Comparison of ENCODE assay signal across 19 cellular contexts in genomic region chr17:2210726-2211125, GRCh38.
"Had no signal": no experiment of that assay in that cellular context is flagged by ENCODE, and none has a peak within 500 bp of the region (broad histone marks: within the 10 kb centered on the region; RNA-seq: fewer than 3 reads in every experiment).

No MANE protein-coding gene starts in this region.

- DNase-seq: activated CD4-positive, alpha-beta T cell treated with anti-CD3 and anti-CD28 coated beads for 1 hour; activated CD4-positive, alpha-beta T cell treated with anti-CD3 and anti-CD28 coated beads, Interleukin-2, amount 50 U/mL, for 4 hours; activated gamma-delta T cell; activated naive CD4-positive, alpha-beta T cell treated with anti-CD3 and anti-CD28 coated beads, Interleukin-2, amount 50 U/mL, for 16 hours; brain microvascular endothelial cell; caudate nucleus; esophagus squamous epithelium; heart left ventricle; mesendoderm; naive B cell; stimulated activated CD4-positive, alpha-beta T cell treated with anti-CD3 and anti-CD28 coated beads, Interleukin-4, amount 100 ng/mL, for 24 hours; stimulated activated naive CD4-positive, alpha-beta T cell treated with Interleukin-2 at 50 U/mL for 16 hours; T-helper 9 cell; upper lobe of left lung had no signal

- H3K9me3 Mint-ChIP-seq: activated T-helper 1 cell treated with anti-CD3 and anti-CD28 coated beads, Interleukin-12 subunit alpha, Interleukin-12 subunit beta, Interleukin-2, Interleukin-4 antibody, amounts not matched to agents 30 ng/mL and 10 ng/mL and 1 ng/mL, durations not matched to agents 14 hours and 24 hours and 36 hours; naive B cell had no signal

- H3K27ac Mint-ChIP-seq: activated T-helper 1 cell treated with anti-CD3 and anti-CD28 coated beads, Interleukin-12 subunit alpha, Interleukin-12 subunit beta, Interleukin-2, Interleukin-4 antibody, amounts not matched to agents 30 ng/mL and 10 ng/mL and 1 ng/mL, durations not matched to agents 14 hours and 24 hours and 36 hours; naive B cell; progenitor cell of endocrine pancreas had no signal

- ATAC-seq: gastroesophageal sphincter, heart left ventricle had no signal

- H3K9me3 ChIP-seq: ascending aorta, esophagus squamous epithelium, gastroesophageal sphincter, heart left ventricle, thoracic aorta, upper lobe of left lung had no signal

- H3K27ac ChIP-seq: brain microvascular endothelial cell had no signal

- H3K27me3 Mint-ChIP-seq: naive B cell, progenitor cell of endocrine pancreas had no signal

- H3K36me3 ChIP-seq: ascending aorta, brain microvascular endothelial cell, gastroesophageal sphincter, thoracic aorta, upper lobe of left lung had no signal

- H3K4me3 Mint-ChIP-seq: naive B cell had no signal

- H3K4me3 ChIP-seq: ascending aorta, esophagus squamous epithelium, gastroesophageal sphincter, heart left ventricle, thoracic aorta, upper lobe of left lung had no signal

- H3K27me3 ChIP-seq: ascending aorta, brain microvascular endothelial cell, esophagus squamous epithelium, gastroesophageal sphincter, heart left ventricle, upper lobe of left lung had no signal
